Comparison of ENCODE assay signal across 1 cellular context in genomic region chr6:24536466-24536865, GRCh38.
TF ChIP-seq lines count a peak whose summit lies in the region.

No MANE protein-coding gene starts in this region.

TF ChIP-seq in HEK293, 187 proteins besides CTCF, POLR2A, EP300 and RAD21 (continued from another document and continues in another):
- TF ChIP-seq ZNF580 (tag by site-specific recombination; IDR thresholded peaks at IDR 0.05) = peak; percentile 47; the same call in 1 of the 2 replicates
- no peak for TF ChIP-seq ZNF2 (tag by site-specific recombination; IDR thresholded peaks at IDR 0.05)
- no peak for TF ChIP-seq KLF8 (tag by site-specific recombination; IDR thresholded peaks at IDR 0.05)
- TF ChIP-seq ZNF626 (tag by site-specific recombination; IDR thresholded peaks at IDR 0.05) = no peak
- no peak for TF ChIP-seq SP3 (tag by site-specific recombination; IDR thresholded peaks at IDR 0.05)
- no peak for TF ChIP-seq ZNF324 (tag by site-specific recombination; IDR thresholded peaks at IDR 0.05)
- TF ChIP-seq ZSCAN23 (tag by site-specific recombination; IDR thresholded peaks at IDR 0.05) = no peak
- 0 out of 2 replicates have a peak, but pooled peaks have one; percentile 11 for TF ChIP-seq PRDM1 (tag by site-specific recombination; IDR thresholded peaks at IDR 0.05)
- no peak for TF ChIP-seq ZNF121 (tag by site-specific recombination; IDR thresholded peaks at IDR 0.05)
- TF ChIP-seq ZNF843 (tag by site-specific recombination; IDR thresholded peaks at IDR 0.05) = peak; percentile 53; the same call in 1 of the 2 replicates
- TF ChIP-seq ZNF140 (tag by site-specific recombination; IDR thresholded peaks at IDR 0.05) = no peak
- no peak for TF ChIP-seq REPIN1 (tag by site-specific recombination; IDR thresholded peaks at IDR 0.05; ENCODE audit: low read depth)
- no peak for TF ChIP-seq KLF10 (tag by site-specific recombination; IDR thresholded peaks at IDR 0.05)
- TF ChIP-seq ZBTB26 (tag by site-specific recombination; optimal IDR thresholded peaks at IDR 0.05) = no peak
- no peak for TF ChIP-seq ZFP41 (tag by site-specific recombination; IDR thresholded peaks at IDR 0.05; ENCODE audit: borderline replicate concordance)
- TF ChIP-seq ZNF837 (tag by site-specific recombination; IDR thresholded peaks at IDR 0.05) = no peak
- no peak for TF ChIP-seq ZNF146 (tag by site-specific recombination; IDR thresholded peaks at IDR 0.05)
- no peak for TF ChIP-seq ZNF394 (tag by site-specific recombination; IDR thresholded peaks at IDR 0.05; ENCODE audit: borderline replicate concordance)
- TF ChIP-seq ZNF768 (tag by site-specific recombination; IDR thresholded peaks at IDR 0.05) = no peak
- no peak for TF ChIP-seq ZNF132 (tag by site-specific recombination; IDR thresholded peaks at IDR 0.05; ENCODE audit: borderline replicate concordance)
- TF ChIP-seq ZNF645 (tag by site-specific recombination; IDR thresholded peaks at IDR 0.05) = no peak
- TF ChIP-seq GLI4 (tag by site-specific recombination; IDR thresholded peaks at IDR 0.05) = no peak
- no peak for TF ChIP-seq ZNF670 (tag by site-specific recombination; IDR thresholded peaks at IDR 0.05; ENCODE audit: low read depth)
- no peak for TF ChIP-seq ZNF518A (tag by site-specific recombination; conservative IDR thresholded peaks at IDR 0.05; ENCODE audit: low read depth)
- TF ChIP-seq ZNF530 (tag by site-specific recombination; IDR thresholded peaks at IDR 0.05; ENCODE audit: low read depth) = no peak
- TF ChIP-seq ZSCAN16 (tag by site-specific recombination; IDR thresholded peaks at IDR 0.05) = no peak
- no peak for TF ChIP-seq KLF16 (tag by site-specific recombination; IDR thresholded peaks at IDR 0.05)
- no peak for TF ChIP-seq ZNF404 (tag by site-specific recombination; IDR thresholded peaks at IDR 0.05)
- no peak for TF ChIP-seq ZNF350 (tag by site-specific recombination; IDR thresholded peaks at IDR 0.05)
- no peak for TF ChIP-seq ZNF658 (tag by site-specific recombination; IDR thresholded peaks at IDR 0.05)
- no peak for TF ChIP-seq ZNF548 (tag by site-specific recombination; IDR thresholded peaks at IDR 0.05)
- no peak for TF ChIP-seq OVOL3 (tag by site-specific recombination; IDR thresholded peaks at IDR 0.05)
- no peak for TF ChIP-seq SP7 (tag by site-specific recombination; IDR thresholded peaks at IDR 0.05)
- TF ChIP-seq ZNF214 (tag by site-specific recombination; IDR thresholded peaks at IDR 0.05; ENCODE audit: borderline replicate concordance) = no peak
- no peak for TF ChIP-seq ZNF624 (tag by site-specific recombination; IDR thresholded peaks at IDR 0.05)
- TF ChIP-seq ZNF544 (tag by site-specific recombination; IDR thresholded peaks at IDR 0.05) = no peak
- TF ChIP-seq MEIS1 (CRISPR knock-in tag; IDR thresholded peaks at IDR 0.05; ENCODE audit: borderline replicate concordance) = no peak; the same call in 1 of the 2 replicates
- no peak for TF ChIP-seq ZBTB7A (tag by site-specific recombination; IDR thresholded peaks at IDR 0.05; ENCODE audit: low read depth)
- no peak for TF ChIP-seq HOXA7 (CRISPR knock-in tag; IDR thresholded peaks at IDR 0.05; ENCODE audit: borderline replicate concordance)
- no peak for TF ChIP-seq ZNF211 (tag by site-specific recombination; IDR thresholded peaks at IDR 0.05; ENCODE audit: low read depth)
- TF ChIP-seq PRDM10 (tag by site-specific recombination; IDR thresholded peaks at IDR 0.05) = no peak
- TF ChIP-seq INSM2 (tag by site-specific recombination; IDR thresholded peaks at IDR 0.05) = no peak
- TF ChIP-seq ZNF426 (tag by site-specific recombination; IDR thresholded peaks at IDR 0.05) = no peak
- no peak for TF ChIP-seq ZBTB20 (tag by site-specific recombination; IDR thresholded peaks at IDR 0.05)
- no peak for TF ChIP-seq ZBTB21 (tag by site-specific recombination; IDR thresholded peaks at IDR 0.05)
- no peak for TF ChIP-seq ZSCAN4 (tag by site-specific recombination; IDR thresholded peaks at IDR 0.05)
- TF ChIP-seq ZSCAN18 (tag by site-specific recombination; IDR thresholded peaks at IDR 0.05) = no peak
- no peak for TF ChIP-seq ZBTB11 (tag by site-specific recombination; conservative IDR thresholded peaks at IDR 0.05; ENCODE audit: low read depth)
- TF ChIP-seq ZNF174 (tag by site-specific recombination; IDR thresholded peaks at IDR 0.05) = no peak
